27 cellular contexts compared by ENCODE assay signal in genomic region chr1:41735139-41735538, GRCh38.
"Had no signal": no experiment of that assay in that cellular context is flagged by ENCODE, and none has a peak within 500 bp of the region (broad histone marks: within the 10 kb centered on the region; RNA-seq: fewer than 3 reads in every experiment).

No MANE protein-coding gene starts in this region.

- H3K9me3 ChIP-seq: body of pancreas, pancreas, psoas muscle, testis had no signal

- DNase-seq: activated CD4-positive, alpha-beta T cell treated with anti-CD3 and anti-CD28 coated beads, Interleukin-2, amount 10 ng/mL, durations not matched to agents 7 days and 5 days; activated CD4-positive, CD25-positive, alpha-beta regulatory T cell treated with anti-CD3 and anti-CD28 coated beads, Interleukin-2, amount 50 U/mL, for 72 hours; activated CD8-positive, alpha-beta memory T cell treated with anti-CD3 and anti-CD28 coated beads, Interleukin-2, amount 10 ng/mL, durations not matched to agents 7 days and 5 days; activated CD8-positive, alpha-beta T cell treated with anti-CD3 and anti-CD28 coated beads for 36 hours; activated gamma-delta T cell; activated naive CD4-positive, alpha-beta T cell treated with anti-CD3 and anti-CD28 coated beads, Interleukin-2, amount 50 U/mL, for 16 hours; activated naive CD8-positive, alpha-beta T cell treated with anti-CD3 and anti-CD28 coated beads, Interleukin-2, amount 50 U/mL, for 24 hours; activated T-cell treated with anti-CD3 and anti-CD28 coated beads for 4 hours; body of pancreas; dermis blood vessel endothelial cell; effector CD8-positive, alpha-beta T cell; erythroblast; foreskin fibroblast; naive thymus-derived CD8-positive, alpha-beta T cell; pancreas; psoas muscle; stimulated activated CD4-positive, alpha-beta T cell treated with anti-CD3 and anti-CD28 coated beads, Interleukin-1b, Interleukin-23, amount 100 ng/mL, for 48 hours; T-cell; WERI-Rb-1 had no signal

- H3K9me3 Mint-ChIP-seq: activated CD8-positive, alpha-beta T cell treated with anti-CD3 and anti-CD28 coated beads for 36 hours; mesothelial cell of epicardium; stimulated activated memory B cell treated with anti-CD40 and anti-IgM and Interleukin-4, amounts not matched to agents 10 μg/mL and 1 μg/mL and 100 μg/mL, for 72 hours; T-cell; T-helper 2 cell treated with Interferon-gamma antibody and Interleukin-4, amounts not matched to agents 5 μg/mL and 100 μg/mL, for 36 hours; type B pancreatic cell had no signal

- H3K27ac Mint-ChIP-seq: activated CD4-positive, alpha-beta T cell treated with anti-CD3 and anti-CD28 coated beads, Interleukin-2, amount 10 ng/mL, durations not matched to agents 7 days and 5 days; activated CD8-positive, alpha-beta memory T cell treated with anti-CD3 and anti-CD28 coated beads, Interleukin-2, amount 10 ng/mL, durations not matched to agents 7 days and 5 days; activated CD8-positive, alpha-beta T cell treated with anti-CD3 and anti-CD28 coated beads for 36 hours; mesothelial cell of epicardium; stimulated activated memory B cell treated with anti-CD40 and anti-IgM and Interleukin-4, amounts not matched to agents 10 μg/mL and 1 μg/mL and 100 μg/mL, for 72 hours; T-cell; T-helper 2 cell treated with Interferon-gamma antibody and Interleukin-4, amounts not matched to agents 5 μg/mL and 100 μg/mL, for 36 hours; type B pancreatic cell had no signal

- FAIRE-seq: keratinocyte, pancreas, TTC549 had no signal

- H3K4me3 Mint-ChIP-seq: activated CD4-positive, alpha-beta T cell treated with anti-CD3 and anti-CD28 coated beads, Interleukin-2, amount 10 ng/mL, durations not matched to agents 7 days and 5 days; activated CD8-positive, alpha-beta memory T cell treated with anti-CD3 and anti-CD28 coated beads, Interleukin-2, amount 10 ng/mL, durations not matched to agents 7 days and 5 days; activated CD8-positive, alpha-beta T cell treated with anti-CD3 and anti-CD28 coated beads for 36 hours; activated naive CD8-positive, alpha-beta T cell treated with anti-CD3 and anti-CD28 coated beads, Interleukin-2, amount 50 U/mL, for 24 hours; mesothelial cell of epicardium; stimulated activated memory B cell treated with anti-CD40 and anti-IgM and Interleukin-4, amounts not matched to agents 10 μg/mL and 1 μg/mL and 100 μg/mL, for 72 hours; T-cell; T-helper 2 cell treated with Interferon-gamma antibody and Interleukin-4, amounts not matched to agents 5 μg/mL and 100 μg/mL, for 36 hours; type B pancreatic cell had no signal

- H3K36me3 ChIP-seq: pancreas, WERI-Rb-1 had no signal

- H3K27me3 Mint-ChIP-seq: activated CD4-positive, alpha-beta T cell treated with anti-CD3 and anti-CD28 coated beads, Interleukin-2, amount 10 ng/mL, durations not matched to agents 7 days and 5 days; activated CD8-positive, alpha-beta memory T cell treated with anti-CD3 and anti-CD28 coated beads, Interleukin-2, amount 10 ng/mL, durations not matched to agents 7 days and 5 days; activated CD8-positive, alpha-beta T cell treated with anti-CD3 and anti-CD28 coated beads for 36 hours; activated naive CD8-positive, alpha-beta T cell treated with anti-CD3 and anti-CD28 coated beads, Interleukin-2, amount 50 U/mL, for 24 hours; naive thymus-derived CD8-positive, alpha-beta T cell; stimulated activated memory B cell treated with anti-CD40 and anti-IgM and Interleukin-4, amounts not matched to agents 10 μg/mL and 1 μg/mL and 100 μg/mL, for 72 hours; T-cell had no signal

- H3K4me1 ChIP-seq: body of pancreas, pancreas, testis had no signal

- H3K27me3 ChIP-seq: body of pancreas, pancreas, testis had no signal

- ATAC-seq: activated CD8-positive, alpha-beta memory T cell treated with anti-CD3 and anti-CD28 coated beads, Interleukin-2, amount 10 ng/mL, durations not matched to agents 7 days and 5 days; activated CD8-positive, alpha-beta T cell treated with anti-CD3 and anti-CD28 coated beads for 36 hours; activated naive CD8-positive, alpha-beta T cell treated with anti-CD3 and anti-CD28 coated beads, Interleukin-2, amount 50 U/mL, for 24 hours; body of pancreas; naive thymus-derived CD8-positive, alpha-beta T cell; psoas muscle; stimulated activated memory B cell treated with anti-CD40 and anti-IgM and Interleukin-4, amounts not matched to agents 10 μg/mL and 1 μg/mL and 100 μg/mL, for 72 hours; T-cell had no signal

- H3K27ac ChIP-seq: body of pancreas, pancreas, psoas muscle, skin epidermis, testis, WERI-Rb-1 had no signal

- H3K4me3 ChIP-seq: body of pancreas, pancreas, psoas muscle, skin epidermis, testis had no signal

- H3K36me3 Mint-ChIP-seq: activated CD8-positive, alpha-beta memory T cell treated with anti-CD3 and anti-CD28 coated beads, Interleukin-2, amount 10 ng/mL, durations not matched to agents 7 days and 5 days; mesothelial cell of epicardium; naive thymus-derived CD8-positive, alpha-beta T cell; stimulated activated memory B cell treated with anti-CD40 and anti-IgM and Interleukin-4, amounts not matched to agents 10 μg/mL and 1 μg/mL and 100 μg/mL, for 72 hours; T-cell; type B pancreatic cell had no signal
